Comparison of ENCODE assay signal across 1 cellular context in genomic region chr20:35539756-35540212, GRCh38.
TF ChIP-seq lines count a peak whose summit lies in the region.

No MANE protein-coding gene starts in this region.

TF ChIP-seq in HepG2, 621 proteins besides CTCF, POLR2A, EP300 and RAD21 (continued from another document and continues in another):
- no peak for TF ChIP-seq SAFB2 (CRISPR knock-in tag; IDR thresholded peaks at IDR 0.05; ENCODE audit: borderline replicate concordance, low read depth)
- TF ChIP-seq ZSCAN29 (CRISPR knock-in tag; conservative IDR thresholded peaks at IDR 0.05), result no peak
- TF ChIP-seq NR2F2 (IDR thresholded peaks at IDR 0.05; ENCODE audit: borderline replicate concordance, low read depth), result no peak
- TF ChIP-seq ZNF34 (CRISPR knock-in tag; IDR thresholded peaks at IDR 0.05; ENCODE audit: borderline replicate concordance), result no peak
- TF ChIP-seq ZNF460 (CRISPR knock-in tag; IDR thresholded peaks at IDR 0.05; ENCODE audit: borderline replicate concordance), result no peak
- TF ChIP-seq DBP (CRISPR knock-in tag; IDR thresholded peaks at IDR 0.05; ENCODE audit: not compliant biosample characterization), result no peak
- TF ChIP-seq ZNF609 (CRISPR knock-in tag; IDR thresholded peaks at IDR 0.05; ENCODE audit: borderline replicate concordance), result no peak
- TF ChIP-seq HNRNPLL (IDR thresholded peaks at IDR 0.05; ENCODE audit: low read depth, low read length, poor library complexity, severe bottlenecking), result no peak
- TF ChIP-seq ZNF484 (CRISPR knock-in tag; IDR thresholded peaks at IDR 0.05; ENCODE audit: borderline replicate concordance, low read depth), result no peak
- TF ChIP-seq ZSCAN30 (CRISPR knock-in tag; IDR thresholded peaks at IDR 0.05), result no peak
- no peak for TF ChIP-seq PAF1 (CRISPR knock-in tag; IDR thresholded peaks at IDR 0.05)
- TF ChIP-seq ATM (IDR thresholded peaks at IDR 0.05; ENCODE audit: borderline replicate concordance), result no peak
- TF ChIP-seq ZNF878 (CRISPR knock-in tag; IDR thresholded peaks at IDR 0.05), result no peak
- no peak for TF ChIP-seq FLYWCH1 (CRISPR knock-in tag; IDR thresholded peaks at IDR 0.05)
- TF ChIP-seq HMGXB4 (CRISPR knock-in tag; IDR thresholded peaks at IDR 0.05; ENCODE audit: borderline replicate concordance in 1 of 2, low read depth in 1 of 2), result no peak; a peak in 1 of 4 replicates
- TF ChIP-seq IRF9 (CRISPR knock-in tag; IDR thresholded peaks at IDR 0.05; ENCODE audit: borderline replicate concordance), result no peak
- no peak for TF ChIP-seq CEBPG (CRISPR knock-in tag; IDR thresholded peaks at IDR 0.05)
- TF ChIP-seq E2F5 (CRISPR knock-in tag; conservative IDR thresholded peaks at IDR 0.05), result no peak
- TF ChIP-seq E2F2 (CRISPR knock-in tag; IDR thresholded peaks at IDR 0.05; ENCODE audit: borderline replicate concordance), result no peak
- peak; percentile 52; the same call in 1 of the 2 replicates for TF ChIP-seq HOMEZ (CRISPR knock-in tag; IDR thresholded peaks at IDR 0.05; ENCODE audit: low read depth)
- no peak for TF ChIP-seq MTA3 (CRISPR knock-in tag; IDR thresholded peaks at IDR 0.05)
- TF ChIP-seq RELA (CRISPR knock-in tag; IDR thresholded peaks at IDR 0.05), result no peak
- TF ChIP-seq PITX1 (CRISPR knock-in tag; IDR thresholded peaks at IDR 0.05), result no peak
- no peak for TF ChIP-seq SUZ12 (IDR thresholded peaks at IDR 0.05; ENCODE audit: low read depth, low read length)
- TF ChIP-seq ZNF260 (CRISPR knock-in tag; IDR thresholded peaks at IDR 0.05; ENCODE audit: borderline replicate concordance, low read depth), result no peak
- TF ChIP-seq CREB1 (IDR thresholded peaks at IDR 0.05), result 0 out of 2 replicates have a peak, but pooled peaks have one; percentile 22
- TF ChIP-seq CREB1 (CRISPR knock-in tag; IDR thresholded peaks at IDR 0.05), result peak; percentile 66
- TF ChIP-seq ZNF230 (CRISPR knock-in tag; IDR thresholded peaks at IDR 0.05), result peak; percentile 61; the same call in 1 of the 2 replicates
- 0 out of 2 replicates have a peak, but pooled peaks have one; percentile 38 for TF ChIP-seq ZNF75D (CRISPR knock-in tag; IDR thresholded peaks at IDR 0.05; ENCODE audit: borderline replicate concordance)
- TF ChIP-seq KMT2A (CRISPR knock-in tag; IDR thresholded peaks at IDR 0.05), result no peak
- TF ChIP-seq ZNF614 (CRISPR knock-in tag; IDR thresholded peaks at IDR 0.05; ENCODE audit: borderline replicate concordance), result 0 out of 2 replicates have a peak, but pooled peaks have one; percentile 25
- 0 out of 2 replicates have a peak, but pooled peaks have one; percentile 22 for TF ChIP-seq TFAP4 (IDR thresholded peaks at IDR 0.05; ENCODE audit: borderline replicate concordance, low read depth)
- TF ChIP-seq POGK (CRISPR knock-in tag; conservative IDR thresholded peaks at IDR 0.05), result 0 out of 2 replicates have a peak, but pooled peaks have one; percentile 13
- no peak for TF ChIP-seq CCAR2 (optimal IDR thresholded peaks at IDR 0.05; ENCODE audit: low read depth, low read length)
- no peak for TF ChIP-seq DDIT3 (CRISPR knock-in tag; IDR thresholded peaks at IDR 0.05)
- no peak for TF ChIP-seq HDAC2 (CRISPR knock-in tag; IDR thresholded peaks at IDR 0.05)
- TF ChIP-seq ZNF17 (CRISPR knock-in tag; IDR thresholded peaks at IDR 0.05), result no peak
- no peak for TF ChIP-seq NFE2L1 (CRISPR knock-in tag; IDR thresholded peaks at IDR 0.05; ENCODE audit: borderline replicate concordance)
- no peak for TF ChIP-seq ZBTB8A (CRISPR knock-in tag; IDR thresholded peaks at IDR 0.05; ENCODE audit: borderline replicate concordance, low read depth)
- no peak for TF ChIP-seq ZBTB46 (CRISPR knock-in tag; IDR thresholded peaks at IDR 0.05; ENCODE audit: borderline replicate concordance)
- no peak for TF ChIP-seq USF2 (IDR thresholded peaks at IDR 0.05; ENCODE audit: low read depth, low read length)
- no peak for TF ChIP-seq USF2 (CRISPR knock-in tag; IDR thresholded peaks at IDR 0.05; ENCODE audit: borderline replicate concordance)
- peak; percentile 69 for TF ChIP-seq GABPB1 (CRISPR knock-in tag; IDR thresholded peaks at IDR 0.05)
- no peak for TF ChIP-seq ZNF12 (CRISPR knock-in tag; IDR thresholded peaks at IDR 0.05)
